8 cellular contexts compared by ENCODE assay signal in genomic region chr9:128026255-128027165, GRCh38. TPM values are rescaled to one million over a fixed set of nuclear protein-coding genes. Genes with fewer than 3 reads are reported as not detected.
DNase-seq lines count a peak whose midpoint lies in the region; ATAC-seq and TF ChIP-seq lines count a peak whose summit lies in the region.

No MANE protein-coding gene starts in this region.

- peak overlapping the region in 1 of 2 donors; percentile 2 for H3K27ac ChIP-seq in coronary artery

- TF ChIP-seq CTCF in GM20000 (IDR thresholded peaks at IDR 0.05; ENCODE audit: extremely low read depth, missing control alignments) (no peak), coronary artery (IDR thresholded peaks at IDR 0.05) (no peak)

- peak; percentile 56 for DNase-seq in GM20000 (ENCODE audit: low spot score)
- DNase-seq in RPMI7951 (ENCODE audit: low read depth), result peak; percentile 84
- peak; percentile 92 for DNase-seq in activated effector memory CD4-positive, alpha-beta T cell treated with anti-CD3 and anti-CD28 coated beads, Interleukin-2, amount 50 U/mL, for 16 hours
- DNase-seq in natural killer cell treated with Interleukin-12 subunit alpha and Interleukin-12 subunit beta and Interleukin-15 and Interleukin-18, amount 100 ng/mL, for 72 hours (ENCODE audit: low spot score), result peak; percentile 65
- no peak for DNase-seq in occipital lobe (lab: John Stamatoyannopoulos, UW)
- DNase-seq in coronary artery (ENCODE audit: low spot score), result no peak
- DNase-seq in superior temporal gyrus (ENCODE audit: extremely low spot score), result no peak

- peaks cover 41 to 46% of the 10 kb centered on the region in 2 donors for H3K4me1 Mint-ChIP-seq in natural killer cell treated with Interleukin-12 subunit alpha and Interleukin-12 subunit beta and Interleukin-15 and Interleukin-18, amount 100 ng/mL, for 72 hours (ENCODE audit: low read depth in 2 of 2)

- no peaks in the 10 kb centered on the region for H3K9me3 Mint-ChIP-seq in natural killer cell treated with Interleukin-12 subunit alpha and Interleukin-12 subunit beta and Interleukin-15 and Interleukin-18, amount 100 ng/mL, for 72 hours

- H3K4me3 Mint-ChIP-seq in natural killer cell treated with Interleukin-12 subunit alpha and Interleukin-12 subunit beta and Interleukin-15 and Interleukin-18, amount 100 ng/mL, for 72 hours, result peak overlapping the region; percentile 74

- H3K27me3 Mint-ChIP-seq in natural killer cell treated with Interleukin-12 subunit alpha and Interleukin-12 subunit beta and Interleukin-15 and Interleukin-18, amount 100 ng/mL, for 72 hours, result no peaks in the 10 kb centered on the region

- H3K4me3 ChIP-seq in coronary artery, result no peak overlapping the region

- peak; percentile 65 to 72 for ATAC-seq in natural killer cell treated with Interleukin-12 subunit alpha and Interleukin-12 subunit beta and Interleukin-15 and Interleukin-18, amount 100 ng/mL, for 72 hours
- no peak for ATAC-seq in GM19397 (IDR thresholded peaks at IDR 0.05; ENCODE audit: unreplicated experiment)

- peak overlapping the region; percentile 88 to 93 for H3K27ac Mint-ChIP-seq in natural killer cell treated with Interleukin-12 subunit alpha and Interleukin-12 subunit beta and Interleukin-15 and Interleukin-18, amount 100 ng/mL, for 72 hours

- no peaks in the 10 kb centered on the region for H3K36me3 Mint-ChIP-seq in natural killer cell treated with Interleukin-12 subunit alpha and Interleukin-12 subunit beta and Interleukin-15 and Interleukin-18, amount 100 ng/mL, for 72 hours

RNA-seq across cellular contexts. Expression of gene NAIF1, which starts 40.6 kb away (rescaled TPM):
- total RNA-seq in RPMI7951 (2014; rRNA removed; shearing (Covaris generic)), result 7.7 and 7.8 TPM in 2 replicates
- total RNA-seq in natural killer cell treated with Interleukin-12 subunit alpha and Interleukin-12 subunit beta and Interleukin-15 and Interleukin-18, amount 100 ng/mL, for 72 hours, result 10 to 100 TPM; 15.7 to 16.4 TPM
- total RNA-seq in occipital lobe, result 6.4 TPM

RNA-seq across cellular contexts. Expression of gene SLC25A25, which starts 41.5 kb away (rescaled TPM):
- total RNA-seq in RPMI7951 (2014; rRNA removed; shearing (Covaris generic)), result 4.6 and 8.5 TPM in 2 replicates
- total RNA-seq in natural killer cell treated with Interleukin-12 subunit alpha and Interleukin-12 subunit beta and Interleukin-15 and Interleukin-18, amount 100 ng/mL, for 72 hours, result 10 to 100 TPM; 15.0 to 23.2 TPM
- 36.0 TPM for total RNA-seq in occipital lobe

RNA-seq across cellular contexts. Expression of gene EEIG1, which starts 45.7 kb away (rescaled TPM):
- total RNA-seq in RPMI7951 (2014; rRNA removed; shearing (Covaris generic)), result 2.8 and 5.4 TPM in 2 replicates
- total RNA-seq in natural killer cell treated with Interleukin-12 subunit alpha and Interleukin-12 subunit beta and Interleukin-15 and Interleukin-18, amount 100 ng/mL, for 72 hours, result 10 to 100 TPM in 1 of 2 donors, 1 to 10 TPM in 1; 8.2 to 16.4 TPM
- total RNA-seq in occipital lobe, result 2.7 TPM

Comparison
In these comparisons a context has a peak if more than half of its experiments do, and no peak if none do; other contexts are left out.
1. DNase-seq: peak in GM20000 (single experiment), RPMI7951 (single experiment), activated effector memory CD4-positive, alpha-beta T cell treated with anti-CD3 and anti-CD28 coated beads, Interleukin-2, amount 50 U/mL, for 16 hours (single experiment) and natural killer cell treated with Interleukin-12 subunit alpha and Interleukin-12 subunit beta and Interleukin-15 and Interleukin-18, amount 100 ng/mL, for 72 hours (single experiment); none in occipital lobe (single experiment), coronary artery (single experiment) and superior temporal gyrus (single experiment).